Comparison of ENCODE assay signal across 1 cellular context in genomic region chr12:103924761-103925641, GRCh38.
A peak's percentile ranks its signal among the peaks of the same experiment; 100 is the strongest.
TF ChIP-seq lines count a peak whose summit lies in the region.

No MANE protein-coding gene starts in this region.

TF ChIP-seq in GM12878, 131 proteins besides CTCF, POLR2A, EP300 and RAD21 (continued from another document and continues in another):
- TF ChIP-seq ATF3 (IDR thresholded peaks at IDR 0.05; ENCODE audit: borderline replicate concordance, extremely low read depth, low read depth, low read length) = no peak
- TF ChIP-seq ZNF24 (IDR thresholded peaks at IDR 0.05) = 0 out of 2 replicates have a peak, but pooled peaks have one; percentile 11
- TF ChIP-seq CEBPZ (IDR thresholded peaks at IDR 0.05; ENCODE audit: low read depth, low read length) = no peak
- peak; percentile 98 for TF ChIP-seq POLR2AphosphoS5 (IDR thresholded peaks at IDR 0.05; ENCODE audit: low read length)
- TF ChIP-seq USF2 (IDR thresholded peaks at IDR 0.05; ENCODE audit: borderline replicate concordance, low read depth, low read length) = no peak; the same call in 1 of the 2 replicates
- TF ChIP-seq SIN3A (IDR thresholded peaks at IDR 0.05; ENCODE audit: low read depth, low read length) = no peak
- TF ChIP-seq PML (IDR thresholded peaks at IDR 0.05; ENCODE audit: low read length) = peak; percentile 89
- TF ChIP-seq IRF5 (IDR thresholded peaks at IDR 0.05; ENCODE audit: borderline replicate concordance) = no peak
- no peak for TF ChIP-seq BCLAF1 (IDR thresholded peaks at IDR 0.05)
- TF ChIP-seq PAX5 (IDR thresholded peaks at IDR 0.05; ENCODE audit: borderline replicate concordance, low read depth, low read length) = peak; percentile 73; the same call in 1 of the 2 replicates
- 0 out of 2 replicates have a peak, but pooled peaks have one; percentile 49 for TF ChIP-seq CBX5 (IDR thresholded peaks at IDR 0.05; ENCODE audit: low read depth)
- no peak; the same call in 1 of the 2 replicates for TF ChIP-seq LARP7 (IDR thresholded peaks at IDR 0.05)
- TF ChIP-seq MLLT1 (IDR thresholded peaks at IDR 0.05) = peak; percentile 48; the same call in 1 of the 2 replicates
- peak; percentile 29; the same call in 1 of the 2 replicates for TF ChIP-seq CREB1 (IDR thresholded peaks at IDR 0.05; ENCODE audit: low read depth)
- TF ChIP-seq E2F8 (IDR thresholded peaks at IDR 0.05; ENCODE audit: low read depth, partially characterized antibody) = no peak
- TF ChIP-seq RUNX3 (IDR thresholded peaks at IDR 0.05; ENCODE audit: low read length) = peak; percentile 83
- TF ChIP-seq HDGF (IDR thresholded peaks at IDR 0.05) = 0 out of 2 replicates have a peak, but pooled peaks have one; percentile 49
- no peak for TF ChIP-seq KLF5 (IDR thresholded peaks at IDR 0.05; ENCODE audit: partially characterized antibody)
- TF ChIP-seq ATF2 (IDR thresholded peaks at IDR 0.05; ENCODE audit: low read length) = peak; percentile 89
- TF ChIP-seq SMARCA5 (IDR thresholded peaks at IDR 0.05) = peak; percentile 66; the same call in 1 of the 2 replicates
- TF ChIP-seq RBBP5 (conservative IDR thresholded peaks at IDR 0.05) = no peak
- no peak for TF ChIP-seq STAT3 (IDR thresholded peaks at IDR 0.05; ENCODE audit: low read depth, low read length)
- 0 out of 3 replicates have a peak, but pooled peaks of 1 of the 2 experiments have one; percentile 35 for TF ChIP-seq EGR1 (IDR thresholded peaks at IDR 0.05; ENCODE audit: borderline replicate concordance in 1 of 2, low read depth in 2 of 2, low read length in 2 of 2)
- TF ChIP-seq ZBED1 (IDR thresholded peaks at IDR 0.05; ENCODE audit: borderline replicate concordance) = peak; percentile 88; the same call in 1 of the 2 replicates
- no peak for TF ChIP-seq CBX3 (IDR thresholded peaks at IDR 0.05; ENCODE audit: borderline replicate concordance, low read depth)
- TF ChIP-seq MYC (IDR thresholded peaks at IDR 0.05; ENCODE audit: insufficient read depth, insufficient read length, insufficient replicate concordance, low read length, severe bottlenecking) = no peak
- no peak for TF ChIP-seq NRF1 (conservative IDR thresholded peaks at IDR 0.05; ENCODE audit: low read depth, low read length)
- peak; percentile 89 for TF ChIP-seq IKZF1 (conservative IDR thresholded peaks at IDR 0.05)
- TF ChIP-seq SREBF2 (IDR thresholded peaks at IDR 0.05; ENCODE audit: low read length) = no peak
- TF ChIP-seq PRDM15 (CRISPR knock-in tag; IDR thresholded peaks at IDR 0.05) = no peak
- no peak for TF ChIP-seq ZZZ3 (IDR thresholded peaks at IDR 0.05; ENCODE audit: control insufficient read depth, insufficient read length, low read depth)
- no peak for TF ChIP-seq E2F4 (IDR thresholded peaks at IDR 0.05; ENCODE audit: low read depth, low read length)
- peak; percentile 86 for TF ChIP-seq ZNF217 (IDR thresholded peaks at IDR 0.05)
- TF ChIP-seq CBFB (IDR thresholded peaks at IDR 0.05; ENCODE audit: low read depth) = peak; percentile 69
- TF ChIP-seq FOXM1 (IDR thresholded peaks at IDR 0.05; ENCODE audit: low read depth, low read length) = peak; percentile 91
- TF ChIP-seq ZNF207 (IDR thresholded peaks at IDR 0.05; ENCODE audit: borderline replicate concordance) = no peak
- no peak; the same call in 1 of the 2 replicates for TF ChIP-seq BMI1 (IDR thresholded peaks at IDR 0.05; ENCODE audit: borderline replicate concordance)
- TF ChIP-seq ZNF622 (IDR thresholded peaks at IDR 0.05) = no peak
